ENCODE assay signal across 14 cellular contexts in the genomic region with DNA sequence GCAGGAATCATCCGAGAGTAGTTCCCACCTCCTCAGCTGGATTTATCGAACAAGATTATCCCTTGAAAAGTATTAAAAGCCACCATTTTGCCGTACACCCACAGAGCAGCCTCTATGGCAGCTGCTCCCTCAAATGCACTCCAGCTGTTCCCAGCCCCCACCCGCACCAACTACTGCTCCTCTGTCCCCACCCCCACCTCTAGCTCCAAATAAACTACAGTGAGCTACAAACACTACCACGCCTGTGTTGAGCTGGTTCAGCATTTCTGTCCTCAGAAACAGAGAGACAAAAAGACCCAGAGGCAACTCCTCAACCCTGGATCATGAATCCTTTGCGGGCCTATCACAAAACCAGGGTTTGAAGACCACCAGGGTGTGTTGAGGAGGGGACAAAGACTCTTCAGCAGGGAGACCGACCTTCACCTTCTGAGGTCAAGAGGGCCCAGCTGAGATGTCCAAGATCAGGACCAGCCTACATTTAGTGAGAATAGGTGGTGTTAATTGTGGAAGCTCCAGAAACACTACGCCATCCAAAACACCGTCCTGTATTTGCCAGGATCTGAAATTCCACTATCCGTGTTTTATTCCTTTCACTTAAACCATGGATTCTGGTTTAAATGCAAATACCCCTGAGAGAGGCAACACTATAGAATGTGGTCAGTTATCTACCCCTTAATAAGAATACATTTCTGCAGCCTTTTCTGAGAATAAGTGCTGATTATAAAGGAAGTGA.
"Had no signal": no experiment of that assay in that cellular context is flagged by ENCODE, and none has a peak within 500 bp of the region (broad histone marks: within the 10 kb centered on the region; RNA-seq: fewer than 3 reads in every experiment).

No MANE protein-coding gene starts in this region.

- H3K4me1 ChIP-seq: colonic mucosa, gastrocnemius medialis, transverse colon had no signal

- H3K36me3 ChIP-seq: colonic mucosa, gastrocnemius medialis, transverse colon had no signal

- H3K9me3 ChIP-seq: colonic mucosa, gastrocnemius medialis, transverse colon had no signal

- H3K4me3 ChIP-seq: colonic mucosa, gastrocnemius medialis, hepatocyte, transverse colon had no signal

- H3K27ac ChIP-seq: colonic mucosa, gastrocnemius medialis, hepatocyte, transverse colon had no signal

- DNase-seq: activated CD4-positive, alpha-beta T cell treated with anti-CD3 and anti-CD28 coated beads for 1 hour; activated CD4-positive, alpha-beta T cell treated with anti-CD3 and anti-CD28 coated beads, Interleukin-2, amount 50 U/mL, for 48 hours; activated gamma-delta T cell; activated naive CD8-positive, alpha-beta T cell treated with anti-CD3 and anti-CD28 coated beads, Interleukin-2, amount 10 ng/mL, durations not matched to agents 7 days and 5 days; activated T-cell treated with anti-CD3 and anti-CD28 coated beads, Interleukin-2, amount 50 U/mL, for 48 hours; aorta; colonic mucosa; effector CD8-positive, alpha-beta T cell; gastrocnemius medialis; kidney glomerular epithelial cell; right cardiac atrium; transverse colon had no signal

- ATAC-seq: gastrocnemius medialis; stimulated activated effector memory CD8-positive, alpha-beta T cell treated with anti-CD3 and anti-CD28 coated beads, Interleukin-12 subunit alpha, Interleukin-12 subunit beta, amount 100 ng/mL, for 72 hours had no signal

- H3K27me3 ChIP-seq: colonic mucosa, transverse colon had no signal
